In genomic region chr13:93767231-93767916, GRCh38 we compare ENCODE assay signal across 12 cellular contexts.
"Had no signal": no experiment of that assay in that cellular context is flagged by ENCODE, and none has a peak within 500 bp of the region (broad histone marks: within the 10 kb centered on the region; RNA-seq: fewer than 3 reads in every experiment).

No MANE protein-coding gene starts in this region.

- H3K4me3 ChIP-seq: dorsolateral prefrontal cortex, transverse colon had no signal

- ATAC-seq: activated naive CD4-positive, alpha-beta T cell treated with anti-CD3 and anti-CD28 coated beads, Interleukin-2, amount 50 U/mL, for 72 hours; activated T-cell treated with anti-CD3 and anti-CD28 coated beads, Interleukin-2, amount 50 U/mL, for 4 hours; esophagus mucosa had no signal

- H3K9me3 ChIP-seq: transverse colon had no signal

- H3K27ac ChIP-seq: dorsolateral prefrontal cortex had no signal

- H3K27me3 ChIP-seq: dorsolateral prefrontal cortex, transverse colon had no signal

- DNase-seq: activated CD4-positive, alpha-beta T cell treated with anti-CD3 and anti-CD28 coated beads, Interleukin-2, amount 50 U/mL, for 4 hours; activated CD4-positive, CD25-positive, alpha-beta regulatory T cell treated with anti-CD3 and anti-CD28 coated beads, Interleukin-2, amount 50 U/mL, for 72 hours; activated effector memory CD4-positive, alpha-beta T cell treated with anti-CD3 and anti-CD28 coated beads, Interleukin-2, amount 50 U/mL, for 16 hours; activated T-cell treated with anti-CD3 and anti-CD28 coated beads, Interleukin-2, amount 50 U/mL, for 4 hours; amniotic stem cell; cerebellar nuclear complex; dorsolateral prefrontal cortex; foreskin fibroblast; stimulated activated CD4-positive, alpha-beta T cell treated with anti-CD3 and anti-CD28 coated beads, Interleukin-15, amount 100 ng/mL, for 24 hours; transverse colon had no signal

- H3K36me3 ChIP-seq: transverse colon had no signal
